27 cellular contexts compared by ENCODE assay signal in the genomic region with DNA sequence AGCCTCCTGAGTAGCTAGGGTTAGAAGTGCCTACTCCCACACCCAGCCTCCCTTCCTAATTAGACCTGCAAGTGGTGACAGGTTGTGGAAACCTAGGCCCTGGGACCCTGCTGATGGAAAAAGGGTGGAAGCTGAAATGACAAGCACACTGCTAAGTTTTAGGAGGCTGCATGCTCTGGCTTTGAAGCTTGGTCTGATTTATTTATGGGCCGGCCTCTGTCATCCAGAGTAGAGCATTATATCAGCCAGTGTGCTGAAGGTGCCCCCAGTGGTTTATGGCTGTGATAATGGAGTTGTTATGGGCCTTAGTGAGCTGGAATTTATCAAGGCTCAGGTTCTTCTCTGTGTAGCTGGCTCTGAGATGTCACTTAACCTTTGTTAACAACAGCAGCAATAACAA.
"Had no signal": no experiment of that assay in that cellular context is flagged by ENCODE, and none has a peak within 500 bp of the region (broad histone marks: within the 10 kb centered on the region; RNA-seq: fewer than 3 reads in every experiment).

No MANE protein-coding gene starts in this region.

- H3K9ac ChIP-seq: neural progenitor cell had no signal

- H3K9me3 ChIP-seq: heart right ventricle, left ventricle myocardium inferior, neutrophil, tibial nerve, upper lobe of left lung, vagina had no signal

- H3K27me3 ChIP-seq: neural progenitor cell, tibial nerve, upper lobe of left lung, vagina had no signal

- DNase-seq: heart right ventricle; hippocampal formation; kidney; left colon; left ventricle myocardium inferior; mesendoderm; naive B cell; natural killer cell; nephron progenitor cell; occipital lobe; right cardiac atrium; stimulated activated CD4-positive, alpha-beta T cell treated with anti-CD3 and anti-CD28 coated beads, Interleukin-12 subunit alpha, Interleukin-12 subunit beta, amount 100 ng/mL, for 4 hours; stimulated activated CD4-positive, alpha-beta T cell treated with anti-CD3 and anti-CD28 coated beads, Interleukin-15, amount 100 ng/mL, for 24 hours; stimulated activated CD4-positive, alpha-beta T cell treated with anti-CD3 and anti-CD28 coated beads, Interleukin-2, amount 100 ng/mL, for 24 hours; stimulated activated CD4-positive, alpha-beta T cell treated with anti-CD3 and anti-CD28 coated beads, Interleukin-4, amount 100 ng/mL, for 1 hour; stimulated activated naive B cell treated with anti-CD40 and anti-IgM and Interleukin-4, amounts not matched to agents 10 μg/mL and 1 μg/mL and 100 μg/mL, for 72 hours; substantia nigra; upper lobe of left lung had no signal

- H3K36me3 Mint-ChIP-seq: mesothelial cell of epicardium; naive B cell; natural killer cell; neural progenitor cell; stimulated activated naive B cell treated with anti-CD40 and anti-IgM and Interleukin-4, amounts not matched to agents 10 μg/mL and 1 μg/mL and 100 μg/mL, for 72 hours had no signal

- H3K4me1 Mint-ChIP-seq: mesothelial cell of epicardium; naive B cell; natural killer cell; stimulated activated naive B cell treated with anti-CD40 and anti-IgM and Interleukin-4, amounts not matched to agents 10 μg/mL and 1 μg/mL and 100 μg/mL, for 72 hours had no signal

- H3K27ac Mint-ChIP-seq: mesothelial cell of epicardium; naive B cell; natural killer cell; nephron progenitor cell; progenitor cell of endocrine pancreas; stimulated activated naive B cell treated with anti-CD40 and anti-IgM and Interleukin-4, amounts not matched to agents 10 μg/mL and 1 μg/mL and 100 μg/mL, for 72 hours; stimulated activated naive CD8-positive, alpha-beta T cell treated with anti-CD3 and anti-CD28 coated beads, Interleukin-15, Interleukin-2, amounts not matched to agents 100 ng/mL and 50 ng/mL, for 24 hours had no signal

- H3K4me1 ChIP-seq: heart right ventricle, left ventricle myocardium inferior, tibial nerve, upper lobe of left lung, vagina had no signal

- H3K4me3 Mint-ChIP-seq: mesothelial cell of epicardium; naive B cell; natural killer cell; nephron progenitor cell; stimulated activated naive B cell treated with anti-CD40 and anti-IgM and Interleukin-4, amounts not matched to agents 10 μg/mL and 1 μg/mL and 100 μg/mL, for 72 hours; stimulated activated naive CD8-positive, alpha-beta T cell treated with anti-CD3 and anti-CD28 coated beads, Interleukin-15, Interleukin-2, amounts not matched to agents 100 ng/mL and 50 ng/mL, for 24 hours had no signal

- H3K27ac ChIP-seq: heart right ventricle, left ventricle myocardium inferior, neural progenitor cell, neutrophil, skin epidermis, tibial nerve, upper lobe of left lung, vagina had no signal

- H3K4me3 ChIP-seq: heart right ventricle, left ventricle myocardium inferior, lung, neural progenitor cell, skin epidermis, tibial nerve, upper lobe of left lung, vagina had no signal

- H3K27me3 Mint-ChIP-seq: stimulated activated naive CD8-positive, alpha-beta T cell treated with anti-CD3 and anti-CD28 coated beads, Interleukin-15, Interleukin-2, amounts not matched to agents 100 ng/mL and 50 ng/mL, for 24 hours had no signal

- H3K36me3 ChIP-seq: heart right ventricle, left ventricle myocardium inferior, neural progenitor cell, neutrophil, tibial nerve, upper lobe of left lung, vagina had no signal

- H3K9me3 Mint-ChIP-seq: natural killer cell; nephron progenitor cell; neural progenitor cell; stimulated activated naive CD8-positive, alpha-beta T cell treated with anti-CD3 and anti-CD28 coated beads, Interleukin-15, Interleukin-2, amounts not matched to agents 100 ng/mL and 50 ng/mL, for 24 hours had no signal

- H2AFZ ChIP-seq: neural progenitor cell had no signal
